1 cellular context compared by ENCODE assay signal in the genomic region with DNA sequence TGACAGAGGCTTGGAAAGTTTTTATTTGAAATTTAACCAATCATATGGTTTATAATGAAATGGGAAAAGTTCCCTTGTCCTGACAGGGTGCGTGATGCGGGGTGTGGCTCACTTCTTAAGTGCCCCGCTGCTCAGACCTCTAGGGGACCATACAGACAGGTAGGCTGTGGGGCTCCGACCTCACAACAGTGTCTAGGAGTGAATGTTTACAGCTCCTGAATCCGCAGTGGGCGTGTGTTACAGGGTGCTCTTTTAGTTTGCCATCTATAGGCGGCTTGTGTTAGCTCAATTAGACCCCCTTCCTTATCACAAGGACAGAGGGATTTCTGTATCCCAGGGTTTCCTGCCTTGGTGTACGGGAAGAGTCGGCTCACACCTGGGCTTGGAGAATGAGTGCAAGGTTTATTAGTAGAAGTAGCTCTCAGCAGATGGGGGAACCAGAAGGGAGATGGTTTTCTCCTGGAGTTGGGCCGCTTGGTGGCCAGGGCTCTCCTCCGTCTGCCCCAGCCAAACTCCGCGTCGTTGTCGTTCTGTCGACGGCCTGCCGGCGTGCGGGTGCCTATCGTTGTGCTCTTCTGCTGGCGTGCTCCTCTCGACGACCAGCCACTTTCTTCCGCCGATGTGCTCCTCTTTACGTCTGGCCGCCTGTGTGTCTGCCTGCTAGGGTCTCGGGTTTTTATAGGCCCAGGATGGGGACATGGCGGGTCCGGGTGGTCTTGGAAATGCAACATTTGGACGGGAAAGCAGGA.
TF ChIP-seq lines count a peak whose summit lies in the region.

No MANE protein-coding gene starts in this region.

TF ChIP-seq in endothelial cell of umbilical vein, 7 proteins besides CTCF, POLR2A, EP300 and RAD21:
- TF ChIP-seq GATA2 (IDR thresholded peaks at IDR 0.05; ENCODE audit: insufficient read depth, insufficient read length, low read depth, low read length), result no peak
- TF ChIP-seq, protein P1, sequence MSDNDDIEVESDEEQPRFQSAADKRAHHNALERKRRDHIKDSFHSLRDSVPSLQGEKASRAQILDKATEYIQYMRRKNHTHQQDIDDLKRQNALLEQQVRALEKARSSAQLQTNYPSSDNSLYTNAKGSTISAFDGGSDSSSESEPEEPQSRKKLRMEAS (IDR thresholded peaks at IDR 0.05; ENCODE audit: insufficient read depth, insufficient read length), result no peak
- TF ChIP-seq MYC (IDR thresholded peaks at IDR 0.05; ENCODE audit: low read depth, low read length), result no peak
- no peak for TF ChIP-seq EZH2 (IDR thresholded peaks at IDR 0.05; ENCODE audit: borderline replicate concordance, low read depth, low read length, severe bottlenecking)
